Comparison of ENCODE assay signal across 13 cellular contexts in genomic region chr6:106080106-106081095, GRCh38.
"Had no signal": no experiment of that assay in that cellular context is flagged by ENCODE, and none has a peak within 500 bp of the region (broad histone marks: within the 10 kb centered on the region; RNA-seq: fewer than 3 reads in every experiment).

No MANE protein-coding gene starts in this region.

- H3K4me1 ChIP-seq: breast epithelium had no signal

- DNase-seq: activated CD4-positive, alpha-beta T cell treated with anti-CD3 and anti-CD28 coated beads, Interleukin-2, amount 50 U/mL, for 4 hours; activated CD4-positive, CD25-positive, alpha-beta regulatory T cell treated with anti-CD3 and anti-CD28 coated beads, Interleukin-2, amount 50 U/mL, for 72 hours; activated effector memory CD4-positive, alpha-beta T cell treated with Interleukin-2 at 50 U/mL for 16 hours; activated T-cell treated with anti-CD3 and anti-CD28 coated beads, Interleukin-2, amount 50 U/mL, for 24 hours; dermis blood vessel endothelial cell; hypothalamus; midbrain; right cardiac atrium; small intestine had no signal

- H3K9me3 ChIP-seq: breast epithelium, tibial nerve had no signal

- H3K9me3 Mint-ChIP-seq: activated T-cell treated with anti-CD3 and anti-CD28 coated beads, Interleukin-2, amount 50 U/mL, for 24 hours; stimulated activated effector memory CD8-positive, alpha-beta T cell treated with anti-CD3 and anti-CD28 coated beads, Interleukin-12 subunit alpha, Interleukin-12 subunit beta, amount 100 ng/mL, for 72 hours had no signal

- H3K4me3 Mint-ChIP-seq: activated naive CD8-positive, alpha-beta T cell; activated T-cell treated with anti-CD3 and anti-CD28 coated beads, Interleukin-2, amount 50 U/mL, for 24 hours; stimulated activated effector memory CD8-positive, alpha-beta T cell treated with anti-CD3 and anti-CD28 coated beads, Interleukin-12 subunit alpha, Interleukin-12 subunit beta, amount 100 ng/mL, for 72 hours had no signal

- H3K36me3 Mint-ChIP-seq: activated naive CD8-positive, alpha-beta T cell had no signal

- H3K27me3 ChIP-seq: breast epithelium, tibial nerve had no signal

- ATAC-seq: right cardiac atrium; stimulated activated effector memory CD8-positive, alpha-beta T cell treated with anti-CD3 and anti-CD28 coated beads, Interleukin-12 subunit alpha, Interleukin-12 subunit beta, amount 100 ng/mL, for 72 hours had no signal

- H3K36me3 ChIP-seq: breast epithelium, tibial nerve had no signal

- H3K27ac Mint-ChIP-seq: activated naive CD8-positive, alpha-beta T cell; activated T-cell treated with anti-CD3 and anti-CD28 coated beads, Interleukin-2, amount 50 U/mL, for 24 hours; stimulated activated effector memory CD8-positive, alpha-beta T cell treated with anti-CD3 and anti-CD28 coated beads, Interleukin-12 subunit alpha, Interleukin-12 subunit beta, amount 100 ng/mL, for 72 hours had no signal

- H3K4me3 ChIP-seq: breast epithelium, tibial nerve had no signal

- H3K27ac ChIP-seq: breast epithelium, tibial nerve had no signal
